Comparison of ENCODE assay signal across 1 cellular context in genomic region chr6:150037526-150038201, GRCh38.
TF ChIP-seq lines count a peak whose summit lies in the region.

No MANE protein-coding gene starts in this region.

TF ChIP-seq in SK-N-SH, 30 proteins besides CTCF, POLR2A, EP300 and RAD21 (continued from another document):
- no peak for TF ChIP-seq FOXM1 (IDR thresholded peaks at IDR 0.05; ENCODE audit: low read depth)
- no peak for TF ChIP-seq TAF1 (IDR thresholded peaks at IDR 0.05; ENCODE audit: borderline replicate concordance, low read depth, low read length)
- TF ChIP-seq REST (IDR thresholded peaks at IDR 0.05; ENCODE audit: low read depth, low read length): no peak
- TF ChIP-seq TCF12 (IDR thresholded peaks at IDR 0.05): no peak
- TF ChIP-seq POLR2AphosphoS5 (IDR thresholded peaks at IDR 0.05; ENCODE audit: low read depth, low read length): no peak
- no peak for TF ChIP-seq ELF1 (IDR thresholded peaks at IDR 0.05)
- TF ChIP-seq MAX (IDR thresholded peaks at IDR 0.05; ENCODE audit: low read depth): no peak
- no peak for TF ChIP-seq JUND (IDR thresholded peaks at IDR 0.05)
- TF ChIP-seq USF2 (IDR thresholded peaks at IDR 0.05; ENCODE audit: borderline replicate concordance, low read depth, low read length): no peak
- no peak for TF ChIP-seq ZBTB33 (IDR thresholded peaks at IDR 0.05; ENCODE audit: borderline replicate concordance, low read depth)
- TF ChIP-seq MEF2A (IDR thresholded peaks at IDR 0.05; ENCODE audit: borderline replicate concordance, low read depth): no peak
- TF ChIP-seq SMC3 (IDR thresholded peaks at IDR 0.05; ENCODE audit: low read depth, low read length): no peak
- no peak for TF ChIP-seq IRF3 (IDR thresholded peaks at IDR 0.05; ENCODE audit: low read depth, low read length)
- TF ChIP-seq EZH2phosphoT487 (IDR thresholded peaks at IDR 0.05; ENCODE audit: borderline replicate concordance, low read depth): no peak
- no peak for TF ChIP-seq YY1 (IDR thresholded peaks at IDR 0.05; ENCODE audit: low read depth)
